ENCODE assay signal across 17 cellular contexts in the genomic region with DNA sequence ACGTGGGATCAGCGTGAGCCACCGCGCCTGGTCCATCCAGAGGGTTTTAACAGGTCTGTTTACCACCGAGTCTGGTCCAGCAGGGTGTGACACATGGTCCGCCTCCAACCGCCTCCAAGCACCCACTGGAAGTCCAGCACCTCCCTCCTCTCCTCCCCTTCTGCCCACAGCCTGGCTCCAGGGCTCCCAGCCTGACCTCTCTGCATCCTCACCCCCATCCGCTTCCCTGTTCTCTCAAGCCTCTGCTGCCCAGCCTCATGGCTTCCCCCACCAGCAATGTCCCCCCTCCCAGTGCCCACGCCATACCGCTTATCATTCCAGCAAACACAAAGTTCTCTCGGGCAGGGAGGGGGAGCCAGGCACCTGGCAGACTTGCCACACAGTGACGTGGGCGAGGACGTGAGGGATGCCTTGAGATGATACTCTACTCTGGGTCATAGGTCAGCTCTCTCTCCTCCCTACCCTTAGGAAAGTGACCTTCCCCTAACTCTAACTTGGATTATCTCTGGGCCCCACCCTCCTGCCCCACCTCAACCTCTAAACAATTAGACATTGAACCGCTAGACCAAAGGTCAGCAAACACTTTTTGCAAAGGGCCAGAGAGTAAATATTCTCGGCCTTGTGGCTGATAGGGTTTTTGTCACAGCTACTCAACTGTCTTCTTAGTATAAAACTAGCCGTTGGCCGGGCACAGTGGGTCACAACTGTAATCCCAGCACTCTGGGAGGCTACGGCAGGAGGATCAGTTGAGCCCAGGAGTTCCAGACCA. TPM values are rescaled to one million over a fixed set of nuclear protein-coding genes. Genes with fewer than 3 reads are reported as not detected.
DNase-seq lines count a peak whose midpoint lies in the region; ATAC-seq, FAIRE-seq and TF ChIP-seq lines count a peak whose summit lies in the region.
"Had no signal": no experiment of that assay in that cellular context is flagged by ENCODE, and none has a peak within 500 bp of the region (broad histone marks: within the 10 kb centered on the region; RNA-seq: fewer than 3 reads in every experiment).

No MANE protein-coding gene starts in this region.

- peaks cover 23 to 73% of the 10 kb centered on the region in 2 donors for H3K4me1 ChIP-seq in left lung
- H3K4me1 ChIP-seq in small intestine (ENCODE audit: control insufficient read depth in 2 of 2, insufficient read depth in 1 of 2, low read depth in 1 of 2, low read length in 1 of 2): peaks cover 25 to 28% of the 10 kb centered on the region in 2 donors
- peaks cover 27% of the 10 kb centered on the region for H3K4me1 ChIP-seq in SJCRH30

- H3K27ac ChIP-seq in caudate nucleus (ENCODE audit: low read depth, low read length) (peak overlapping the region; percentile 89), left lung (peak overlapping the region; percentile 29 to 65), small intestine (ENCODE audit: low read depth in 1 of 2, low read length in 1 of 2) (peak overlapping the region; percentile 62 to 86), SJCRH30 (no peak overlapping the region)
- H3K27ac ChIP-seq: brain microvascular endothelial cell, SJSA1 had no signal

- H3K4me3 Mint-ChIP-seq in HFFc6: no peak overlapping the region
- H3K4me3 Mint-ChIP-seq in activated T-helper 1 cell treated with anti-CD3 and anti-CD28 coated beads, Interleukin-12 subunit alpha, Interleukin-12 subunit beta, Interleukin-2, Interleukin-4 antibody, amounts not matched to agents 30 ng/mL and 10 ng/mL and 1 ng/mL, durations not matched to agents 14 hours and 24 hours and 36 hours: no peak overlapping the region
- H3K4me3 Mint-ChIP-seq: activated CD8-positive, alpha-beta T cell treated with anti-CD3 and anti-CD28 coated beads, Interleukin-2, amount 10 ng/mL, durations not matched to agents 7 days and 5 days had no signal

- no peaks in the 10 kb centered on the region for H3K27me3 ChIP-seq in left lung
- no peaks in the 10 kb centered on the region for H3K27me3 ChIP-seq in small intestine (ENCODE audit: control insufficient read depth in 2 of 2, insufficient read depth in 2 of 2, low read length in 2 of 2)
- H3K27me3 ChIP-seq in SJCRH30: no peaks in the 10 kb centered on the region
- H3K27me3 ChIP-seq: brain microvascular endothelial cell, SJSA1 had no signal

- ATAC-seq in left lung (peak; percentile 78), GM18870 (IDR thresholded peaks at IDR 0.05; ENCODE audit: unreplicated experiment) (no peak)
- ATAC-seq: activated CD8-positive, alpha-beta T cell treated with anti-CD3 and anti-CD28 coated beads, Interleukin-2, amount 10 ng/mL, durations not matched to agents 7 days and 5 days had no signal

- H3K4me1 Mint-ChIP-seq in HFFc6 (ENCODE audit: low read depth): peaks cover 74% of the 10 kb centered on the region
- peaks cover 16% of the 10 kb centered on the region for H3K4me1 Mint-ChIP-seq in activated T-helper 1 cell treated with anti-CD3 and anti-CD28 coated beads, Interleukin-12 subunit alpha, Interleukin-12 subunit beta, Interleukin-2, Interleukin-4 antibody, amounts not matched to agents 30 ng/mL and 10 ng/mL and 1 ng/mL, durations not matched to agents 14 hours and 24 hours and 36 hours (ENCODE audit: low read depth)

- FAIRE-seq in small intestine (lab: Jason Lieb, UNC): no peak

- H3K9me3 ChIP-seq in left lung: no peaks in the 10 kb centered on the region
- no peaks in the 10 kb centered on the region for H3K9me3 ChIP-seq in small intestine (ENCODE audit: control insufficient read depth, low read depth)
- H3K9me3 ChIP-seq in SJCRH30 (replicated peaks): no peaks in the 10 kb centered on the region
- H3K9me3 ChIP-seq: SJSA1 had no signal

- H3K36me3 ChIP-seq in left lung (peaks cover 0 to 30% of the 10 kb centered on the region in 2 donors), small intestine (ENCODE audit: control insufficient read depth in 2 of 2, insufficient read depth in 2 of 2, low read length in 2 of 2) (peaks cover 0 to 9% of the 10 kb centered on the region in 2 donors), SJCRH30 (no peaks in the 10 kb centered on the region)

- intact Hi-C loops in left lung (cut with DNase I): no loop called here
- intact Hi-C loops in activated T-helper 1 cell treated with anti-CD3 and anti-CD28 coated beads, Interleukin-12 subunit alpha, Interleukin-12 subunit beta, Interleukin-2, Interleukin-4 antibody, amounts not matched to agents 30 ng/mL and 10 ng/mL and 1 ng/mL, durations not matched to agents 14 hours and 24 hours and 36 hours (cut with micrococcal nuclease): no loop called here

- H3K4me3 ChIP-seq in left lung (no peak overlapping the region), small intestine (ENCODE audit: low read depth in 1 of 2, low read length in 2 of 2) (no peak overlapping the region), SJCRH30 (no peak overlapping the region)
- H3K4me3 ChIP-seq: SJSA1 had no signal

- H3K36me3 Mint-ChIP-seq in HFFc6 (ENCODE audit: low read depth): peaks cover 9% of the 10 kb centered on the region; the same call in 1 of the 2 replicates
- H3K36me3 Mint-ChIP-seq in activated T-helper 1 cell treated with anti-CD3 and anti-CD28 coated beads, Interleukin-12 subunit alpha, Interleukin-12 subunit beta, Interleukin-2, Interleukin-4 antibody, amounts not matched to agents 30 ng/mL and 10 ng/mL and 1 ng/mL, durations not matched to agents 14 hours and 24 hours and 36 hours (ENCODE audit: low read depth): no peaks in the 10 kb centered on the region

- no peaks in the 10 kb centered on the region for H3K9me3 Mint-ChIP-seq in HFFc6
- H3K9me3 Mint-ChIP-seq in activated T-helper 1 cell treated with anti-CD3 and anti-CD28 coated beads, Interleukin-12 subunit alpha, Interleukin-12 subunit beta, Interleukin-2, Interleukin-4 antibody, amounts not matched to agents 30 ng/mL and 10 ng/mL and 1 ng/mL, durations not matched to agents 14 hours and 24 hours and 36 hours: no peaks in the 10 kb centered on the region

- WGBS in small intestine, 3 donors: 18 to 47% (median 31%) methylated on average over 18 to 19 of the region's 19 CpGs

- DNase-seq in HFFc6 (no peak), caudate nucleus (lab: John Stamatoyannopoulos, UW) (peak in 1 of 61 donors; percentile 33), left lung (peak; percentile 74 to 81), small intestine (peak; percentile 99), SJCRH30 (no peak), NCI-H226 (no peak)
- no peak for DNase-seq in activated T-helper 1 cell treated with anti-CD3 and anti-CD28 coated beads, Interleukin-12 subunit alpha, Interleukin-12 subunit beta, Interleukin-2, Interleukin-4 antibody, amounts not matched to agents 30 ng/mL and 10 ng/mL and 1 ng/mL, durations not matched to agents 14 hours and 24 hours and 36 hours (ENCODE audit: low spot score)
- DNase-seq: activated CD8-positive, alpha-beta T cell treated with anti-CD3 and anti-CD28 coated beads, Interleukin-2, amount 10 ng/mL, durations not matched to agents 7 days and 5 days; AML-193; brain microvascular endothelial cell; KBM-7; NCI-H2171 treated with DMSO at 0.1 percent for 48 hours; stimulated activated CD4-positive, alpha-beta T cell treated with anti-CD3 and anti-CD28 coated beads, Interleukin-4, amount 100 ng/mL, for 24 hours had no signal

- TF ChIP-seq CTCF in HFFc6 (IDR thresholded peaks at IDR 0.05) (no peak), left lung (IDR thresholded peaks at IDR 0.05) (no peak)

- peaks cover 5% of the 10 kb centered on the region; the same call in 1 of the 2 replicates for H3K27me3 Mint-ChIP-seq in HFFc6 (ENCODE audit: insufficient read depth)
- H3K27me3 Mint-ChIP-seq in activated T-helper 1 cell treated with anti-CD3 and anti-CD28 coated beads, Interleukin-12 subunit alpha, Interleukin-12 subunit beta, Interleukin-2, Interleukin-4 antibody, amounts not matched to agents 30 ng/mL and 10 ng/mL and 1 ng/mL, durations not matched to agents 14 hours and 24 hours and 36 hours (ENCODE audit: insufficient read depth): no peaks in the 10 kb centered on the region

- peak overlapping the region; percentile 3; the same call in 1 of the 2 replicates for H3K27ac Mint-ChIP-seq in HFFc6
- no peak overlapping the region for H3K27ac Mint-ChIP-seq in activated T-helper 1 cell treated with anti-CD3 and anti-CD28 coated beads, Interleukin-12 subunit alpha, Interleukin-12 subunit beta, Interleukin-2, Interleukin-4 antibody, amounts not matched to agents 30 ng/mL and 10 ng/mL and 1 ng/mL, durations not matched to agents 14 hours and 24 hours and 36 hours
- H3K27ac Mint-ChIP-seq: activated CD8-positive, alpha-beta T cell treated with anti-CD3 and anti-CD28 coated beads, Interleukin-2, amount 10 ng/mL, durations not matched to agents 7 days and 5 days had no signal

RNA-seq across cellular contexts. Expression of a gene that starts 23.1 kb away (rescaled TPM):
- total RNA-seq in HFFc6 (2021; fragmentation: NEBNext Ultra II Directional; extraction: Animal tissue kit (Norgen Biotek cat#: 25700)): 10 to 100 TPM; 18.1 to 27.8 (median 25.9) TPM
- 10 to 100 TPM; 30.2 to 48.6 TPM for total RNA-seq in left lung
- 10 to 100 TPM; 46.5 to 60.8 (median 57.4) TPM for polyA plus RNA-seq in small intestine
- 0.78 and 1.1 TPM in 2 replicates for total RNA-seq in activated T-helper 1 cell treated with anti-CD3 and anti-CD28 coated beads, Interleukin-12 subunit alpha, Interleukin-12 subunit beta, Interleukin-2, Interleukin-4 antibody, amounts not matched to agents 30 ng/mL and 10 ng/mL and 1 ng/mL, durations not matched to agents 14 hours and 24 hours and 36 hours
- total RNA-seq in SJCRH30 (2014; rRNA removed; shearing (Covaris generic)): 21.7 and 22.2 TPM in 2 replicates

RNA-seq across cellular contexts. Expression of a gene that starts 27.0 kb away (rescaled TPM):
- not detected for total RNA-seq in HFFc6 (2021; fragmentation: NEBNext Ultra II Directional; extraction: Animal tissue kit (Norgen Biotek cat#: 25700))
- not detected for total RNA-seq in left lung
- not detected for polyA plus RNA-seq in small intestine
- not detected in 2 replicates for total RNA-seq in activated T-helper 1 cell treated with anti-CD3 and anti-CD28 coated beads, Interleukin-12 subunit alpha, Interleukin-12 subunit beta, Interleukin-2, Interleukin-4 antibody, amounts not matched to agents 30 ng/mL and 10 ng/mL and 1 ng/mL, durations not matched to agents 14 hours and 24 hours and 36 hours
- not detected in 2 replicates for total RNA-seq in SJCRH30 (2014; rRNA removed; shearing (Covaris generic))
- total RNA-seq: activated CD8-positive, alpha-beta T cell treated with anti-CD3 and anti-CD28 coated beads, Interleukin-2, amount 10 ng/mL, durations not matched to agents 7 days and 5 days; fibroblast of villous mesenchyme; myocyte had no signal

Comparison
In these comparisons a context has a peak if more than half of its experiments do, and no peak if none do; other contexts are left out.
1. DNase-seq: peak in left lung (2 of 2) and small intestine (single experiment); none in HFFc6 (single experiment), activated T-helper 1 cell treated with anti-CD3 and anti-CD28 coated beads, Interleukin-12 subunit alpha, Interleukin-12 subunit beta, Interleukin-2, Interleukin-4 antibody, amounts not matched to agents 30 ng/mL and 10 ng/mL and 1 ng/mL, durations not matched to agents 14 hours and 24 hours and 36 hours (single experiment), SJCRH30 (0 of 2) and NCI-H226 (single experiment).